19 cellular contexts compared by ENCODE assay signal in the genomic region with DNA sequence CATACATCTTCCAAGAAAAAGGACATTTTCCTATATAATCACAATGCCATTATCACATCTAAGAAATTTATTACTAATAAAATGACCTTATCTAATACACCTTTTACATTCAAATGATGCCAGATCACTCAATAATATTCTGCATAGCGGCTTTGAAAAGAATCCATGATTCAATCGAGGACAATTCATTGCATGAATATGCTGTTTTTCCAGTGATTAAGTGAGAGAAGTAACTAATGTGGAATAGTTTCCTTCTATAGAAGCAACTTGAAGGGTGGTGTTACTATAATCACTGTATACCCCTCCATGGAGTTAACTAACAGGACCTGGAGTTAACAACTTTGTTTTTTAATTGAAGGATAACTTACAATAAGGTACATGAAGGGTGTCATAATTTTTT. TPM values are rescaled to one million over a fixed set of nuclear protein-coding genes. Genes with fewer than 3 reads are reported as not detected.
"Had no signal": no experiment of that assay in that cellular context is flagged by ENCODE, and none has a peak within 500 bp of the region (broad histone marks: within the 10 kb centered on the region; RNA-seq: fewer than 3 reads in every experiment).

No MANE protein-coding gene starts in this region.

- H3K27me3 Mint-ChIP-seq: dendritic cell treated with granulocyte-macrophage colony-stimulating factor and Interleukin-4, amounts not matched to agents 40 ng/mL and 50 ng/mL, for 4 days had no signal

- FAIRE-seq: colon, islet of Langerhans, small intestine had no signal

- DNase-seq: esophagus squamous epithelium; foreskin fibroblast; heart left ventricle; hippocampal formation; kidney glomerular epithelial cell; naive thymus-derived CD4-positive, alpha-beta T cell; nucleus accumbens; ovary; small intestine; stimulated activated CD4-positive, alpha-beta T cell treated with anti-CD3 and anti-CD28 coated beads, Interleukin-2, amount 100 ng/mL, for 48 hours; stimulated activated naive CD8-positive, alpha-beta T cell treated with anti-CD3 and anti-CD28 coated beads, Interleukin-15, amount 100 ng/mL, for 72 hours; testis; upper lobe of right lung had no signal

- ATAC-seq: heart left ventricle; naive thymus-derived CD4-positive, alpha-beta T cell; stimulated activated naive CD8-positive, alpha-beta T cell treated with anti-CD3 and anti-CD28 coated beads, Interleukin-15, amount 100 ng/mL, for 72 hours; upper lobe of right lung had no signal

- H3K4me3 Mint-ChIP-seq: dendritic cell treated with granulocyte-macrophage colony-stimulating factor and Interleukin-4, amounts not matched to agents 40 ng/mL and 50 ng/mL, for 4 days; naive thymus-derived CD4-positive, alpha-beta T cell; neural crest cell; stimulated activated naive CD8-positive, alpha-beta T cell treated with anti-CD3 and anti-CD28 coated beads, Interleukin-15, amount 100 ng/mL, for 72 hours had no signal

- H3K9me3 Mint-ChIP-seq: dendritic cell treated with granulocyte-macrophage colony-stimulating factor and Interleukin-4, amounts not matched to agents 40 ng/mL and 50 ng/mL, for 4 days; neural crest cell; stimulated activated naive CD8-positive, alpha-beta T cell treated with anti-CD3 and anti-CD28 coated beads, Interleukin-15, amount 100 ng/mL, for 72 hours had no signal

- H3K4me1 Mint-ChIP-seq: neural crest cell had no signal

- H3K27ac Mint-ChIP-seq: dendritic cell treated with granulocyte-macrophage colony-stimulating factor and Interleukin-4, amounts not matched to agents 40 ng/mL and 50 ng/mL, for 4 days; naive thymus-derived CD4-positive, alpha-beta T cell; stimulated activated naive CD8-positive, alpha-beta T cell treated with anti-CD3 and anti-CD28 coated beads, Interleukin-15, amount 100 ng/mL, for 72 hours had no signal

RNA-seq across cellular contexts. Expression of a gene that starts 9.1 kb away (rescaled TPM):
- total RNA-seq: epithelial cell of proximal tubule, neural crest cell had no signal

RNA-seq across cellular contexts. Expression of a gene that starts 54.4 kb away (rescaled TPM):
- total RNA-seq: mononuclear cell had no signal
